ENCODE assay signal across 8 cellular contexts in genomic region chr14:73788871-73789590, GRCh38.
DNase-seq lines count a peak whose midpoint lies in the region; ATAC-seq and TF ChIP-seq lines count a peak whose summit lies in the region.

No MANE protein-coding gene starts in this region.

- no peak for TF ChIP-seq POLR2A in prostate gland (IDR thresholded peaks at IDR 0.05)

- H2AFZ ChIP-seq in fibroblast of lung (ENCODE audit: low read length) = no peak overlapping the region

- WGBS in prostate gland = 80% methylated on average over 5 of the region's 5 CpGs

- no peaks in the 10 kb centered on the region for H3K27me3 Mint-ChIP-seq in CD4-positive, alpha-beta memory T cell
- no peaks in the 10 kb centered on the region for H3K27me3 Mint-ChIP-seq in T-helper 17 cell

- CTCF ChIA-PET in CD4-positive, alpha-beta memory T cell (lab: Charles Lee; ENCODE audit: partially characterized antibody) = interaction anchor here (1.1 to 6.7 kb wide), 9 partner anchors 14 to 77 kb away, joined by 3 to 75 read pairs (median 8); a partner anchor contains a TSS

- H4K20me1 ChIP-seq in fibroblast of lung (ENCODE audit: control insufficient read depth, extremely low read depth, insufficient read depth, low read length) = no peaks in the 10 kb centered on the region

- ATAC-seq in T-helper 17 cell (no peak), GM21528 (IDR thresholded peaks at IDR 0.05; ENCODE audit: low FRiP score, unreplicated experiment) (no peak), GM19455 (IDR thresholded peaks at IDR 0.05; ENCODE audit: unreplicated experiment) (no peak), GM19452 (IDR thresholded peaks at IDR 0.05; ENCODE audit: unreplicated experiment) (no peak)

- POLR2A ChIA-PET in CD4-positive, alpha-beta memory T cell (lab: Charles Lee; ENCODE audit: partially characterized antibody) = interaction anchor here (0.6 to 8.5 kb wide), 9 partner anchors 15 to 1088 kb away, joined by 3 to 465 read pairs (median 43); partner anchors contain the start of genes PNMA1 and PTGR2

- peaks cover 0 to 2% (median 0%) of the 10 kb centered on the region in 8 donors for H3K9me3 Mint-ChIP-seq in CD4-positive, alpha-beta memory T cell

- no peaks in the 10 kb centered on the region for H3K27me3 ChIP-seq in CD4-positive, alpha-beta memory T cell (ENCODE audit: insufficient read depth, low read length)
- H3K27me3 ChIP-seq in fibroblast of lung (ENCODE audit: control insufficient read depth, insufficient read depth, low read length) (no peaks in the 10 kb centered on the region), prostate gland (replicated peaks; ENCODE audit: insufficient read depth) (no peaks in the 10 kb centered on the region)

- peaks cover 0 to 15% of the 10 kb centered on the region in 2 donors for H3K36me3 Mint-ChIP-seq in CD4-positive, alpha-beta memory T cell
- peaks cover under 1% of the 10 kb centered on the region for H3K36me3 Mint-ChIP-seq in T-helper 17 cell (ENCODE audit: low read depth)

- peak overlapping the region; percentile 98 to 100 (median 99) for H3K27ac Mint-ChIP-seq in CD4-positive, alpha-beta memory T cell
- peak overlapping the region; percentile 93 for H3K27ac Mint-ChIP-seq in T-helper 17 cell

- H3K9me3 ChIP-seq in CD4-positive, alpha-beta memory T cell (ENCODE audit: control insufficient read depth in 1 of 2, low read length in 2 of 2) = no peaks in the 10 kb centered on the region
- H3K9me3 ChIP-seq in T-helper 17 cell (ENCODE audit: control insufficient read depth, low read length, poor library complexity, severe bottlenecking) = no peaks in the 10 kb centered on the region
- H3K9me3 ChIP-seq in fibroblast of lung (ENCODE audit: control insufficient read depth, insufficient read depth, low read depth, low read length) = no peaks in the 10 kb centered on the region
- H3K9me3 ChIP-seq in prostate gland = no peaks in the 10 kb centered on the region

- intact Hi-C loops in CD4-positive, alpha-beta memory T cell (cut with micrococcal nuclease) = loop anchor here (5.0 kb wide), 1 partner anchor 77 kb away; the partner anchor contains the start of gene PNMA1
- intact Hi-C loops in prostate gland (cut with DNase I) = no loop called here

- no peaks in the 10 kb centered on the region for H3K36me3 ChIP-seq in CD4-positive, alpha-beta memory T cell (ENCODE audit: insufficient read depth, low read length)
- no peaks in the 10 kb centered on the region for H3K36me3 ChIP-seq in fibroblast of lung (ENCODE audit: control insufficient read depth, insufficient read depth, low read length)
- H3K36me3 ChIP-seq in prostate gland = no peaks in the 10 kb centered on the region

- no peak overlapping the region for H3K9ac ChIP-seq in fibroblast of lung (ENCODE audit: insufficient read depth, low read length)

- H3K4me3 ChIP-seq in CD4-positive, alpha-beta memory T cell (ENCODE audit: low read length in 2 of 2) = no peak overlapping the region
- H3K4me3 ChIP-seq in fibroblast of lung (replicated peaks in 1 of 4; ENCODE audit: control extremely low read depth in 1 of 4, insufficient read depth in 1 of 4, low read depth in 3 of 4, low read length in 4 of 4) (peak overlapping the region in 1 of 4 experiments; percentile 1), prostate gland (no peak overlapping the region)

- no peak for TF ChIP-seq CTCF in fibroblast of lung (conservative IDR thresholded peaks at IDR 0.05 in 1 of 2, IDR thresholded peaks at IDR 0.05 in 1 of 2; ENCODE audit: low read depth in 1 of 2, low read length in 2 of 2)
- TF ChIP-seq CTCF in prostate gland (IDR thresholded peaks at IDR 0.05) = no peak

- peaks cover 26% of the 10 kb centered on the region for H3K79me2 ChIP-seq in fibroblast of lung (ENCODE audit: control insufficient read depth, insufficient read depth, low read length)

- H3K4me1 ChIP-seq in CD4-positive, alpha-beta memory T cell (ENCODE audit: insufficient read depth, low read length) = peaks cover 44% of the 10 kb centered on the region
- H3K4me1 ChIP-seq in fibroblast of lung (ENCODE audit: control insufficient read depth, extremely low read depth, insufficient read depth, low read length) (peaks cover 35% of the 10 kb centered on the region), prostate gland (replicated peaks) (peaks cover 25% of the 10 kb centered on the region)

- peak overlapping the region; percentile 19 for H3K27ac ChIP-seq in CD4-positive, alpha-beta memory T cell (ENCODE audit: low read depth, low read length)
- H3K27ac ChIP-seq in fibroblast of lung (ENCODE audit: insufficient read depth, low read length) (peak overlapping the region; percentile 96), prostate gland (peak overlapping the region; percentile 98)

- peak overlapping the region; percentile 63 for H3K4me2 ChIP-seq in fibroblast of lung (ENCODE audit: extremely low read depth, insufficient read depth, low read length)

- H3K4me1 Mint-ChIP-seq in CD4-positive, alpha-beta memory T cell = peaks cover 37 to 50% (median 44%) of the 10 kb centered on the region in 4 donors
- H3K4me1 Mint-ChIP-seq in T-helper 17 cell = peaks cover 46% of the 10 kb centered on the region

- H3K4me3 Mint-ChIP-seq in CD4-positive, alpha-beta memory T cell = peak overlapping the region; percentile 42 to 99 (median 98)
- peak overlapping the region; percentile 7 for H3K4me3 Mint-ChIP-seq in T-helper 17 cell

- DNase-seq in CD4-positive, alpha-beta memory T cell = peak in 1 of 5 donors; percentile 24
- DNase-seq in T-helper 17 cell (no peak), fibroblast of lung (ENCODE audit: low read depth in 2 of 2) (no peak), prostate gland (ENCODE audit: low spot score) (no peak), cerebellar nuclear complex (lab: John Stamatoyannopoulos, UW) (no peak)

Comparison
In these comparisons a context has a peak if more than half of its experiments do, and no peak if none do; other contexts are left out.
1. H3K27ac ChIP-seq: peak in every context shown above with its lines; median percentile 98 in prostate gland; 96 in fibroblast of lung; 19 in CD4-positive, alpha-beta memory T cell.